ENCODE assay signal across 25 cellular contexts in the genomic region with DNA sequence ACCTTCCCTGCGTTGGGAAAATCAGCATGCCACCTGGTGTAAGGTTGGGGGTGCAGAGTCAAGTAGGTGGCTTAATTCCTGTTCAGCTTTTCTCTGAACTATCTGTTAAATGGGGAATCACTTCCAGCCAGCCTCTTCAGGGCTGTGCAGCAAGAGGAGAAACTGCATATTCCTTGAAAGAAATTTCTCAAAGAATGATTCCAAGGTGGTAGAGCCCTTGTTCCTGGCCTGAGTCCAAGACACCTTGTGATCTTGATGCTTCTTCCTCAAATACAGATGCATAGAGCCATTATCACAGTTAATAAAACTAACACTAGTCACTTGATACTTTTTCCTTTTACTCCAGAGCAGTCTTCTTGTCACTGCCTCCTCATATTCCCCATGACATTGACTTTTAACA. TPM values are rescaled to one million over a fixed set of nuclear protein-coding genes. Genes with fewer than 3 reads are reported as not detected.
DNase-seq lines count a peak whose midpoint lies in the region; ATAC-seq and TF ChIP-seq lines count a peak whose summit lies in the region.
"Had no signal": no experiment of that assay in that cellular context is flagged by ENCODE, and none has a peak within 500 bp of the region (broad histone marks: within the 10 kb centered on the region; RNA-seq: fewer than 3 reads in every experiment).

No MANE protein-coding gene starts in this region.

- H2AFZ ChIP-seq in GM23338 = no peak overlapping the region

- no peak overlapping the region for H3K4me2 ChIP-seq in GM23338

- H3K27me3 Mint-ChIP-seq in activated T-cell treated with anti-CD3 and anti-CD28 coated beads, Interleukin-2, amount 50 U/mL, for 4 hours (ENCODE audit: low read depth) = no peaks in the 10 kb centered on the region
- H3K27me3 Mint-ChIP-seq in GM23338 (ENCODE audit: insufficient read depth, low read depth, poor library complexity) (peaks cover 13% of the 10 kb centered on the region), neural crest cell (ENCODE audit: low read depth) (no peaks in the 10 kb centered on the region)
- no peaks in the 10 kb centered on the region for H3K27me3 Mint-ChIP-seq in activated CD8-positive, alpha-beta T cell treated with anti-CD3 and anti-CD28 coated beads, Interleukin-2, amount 10 ng/mL, durations not matched to agents 7 days and 5 days (ENCODE audit: low read depth)
- H3K27me3 Mint-ChIP-seq: activated B cell treated with CpG ODN at 0.5 μM for 24 hours, memory B cell, T-cell had no signal

- H3K27ac ChIP-seq in GM23338 (ENCODE audit: low read depth) = peak overlapping the region; percentile 59; the same call in 1 of the 2 replicates
- H3K27ac ChIP-seq: gastroesophageal sphincter, suprapubic skin had no signal

- H3K9me2 ChIP-seq in GM23338 (ENCODE audit: insufficient read depth) = no peaks in the 10 kb centered on the region

- H3K27ac Mint-ChIP-seq in GM23338 (no peak overlapping the region), neural crest cell (ENCODE audit: unreplicated experiment) (no peak overlapping the region)
- H3K27ac Mint-ChIP-seq in activated CD8-positive, alpha-beta T cell treated with anti-CD3 and anti-CD28 coated beads, Interleukin-2, amount 10 ng/mL, durations not matched to agents 7 days and 5 days = peak overlapping the region; percentile 21
- H3K27ac Mint-ChIP-seq: activated B cell treated with CpG ODN at 0.5 μM for 24 hours; CD8-positive, alpha-beta T cell; memory B cell; T-cell had no signal

- TF ChIP-seq CTCF in GM23338 (conservative IDR thresholded peaks at IDR 0.05; ENCODE audit: low read depth in 2 of 2) = no peak
- no peak for TF ChIP-seq CTCF in neural crest cell (conservative IDR thresholded peaks at IDR 0.05)

- H3F3A ChIP-seq in GM23338 (replicated peaks; ENCODE audit: low read depth) = peaks cover 14% of the 10 kb centered on the region

- peaks cover 67% of the 10 kb centered on the region for H3K79me2 ChIP-seq in GM23338 (replicated peaks; ENCODE audit: insufficient read depth)

- H4K20me1 ChIP-seq in GM23338 (replicated peaks; ENCODE audit: insufficient read depth) = peaks cover 42% of the 10 kb centered on the region

- peaks cover 51% of the 10 kb centered on the region for H3K36me3 ChIP-seq in GM23338 (ENCODE audit: insufficient read depth)

- H3K9me3 Mint-ChIP-seq in activated T-cell treated with anti-CD3 and anti-CD28 coated beads, Interleukin-2, amount 50 U/mL, for 4 hours = no peaks in the 10 kb centered on the region
- no peaks in the 10 kb centered on the region for H3K9me3 Mint-ChIP-seq in GM23338
- no peaks in the 10 kb centered on the region for H3K9me3 Mint-ChIP-seq in activated CD8-positive, alpha-beta T cell treated with anti-CD3 and anti-CD28 coated beads, Interleukin-2, amount 10 ng/mL, durations not matched to agents 7 days and 5 days (ENCODE audit: insufficient read depth)
- H3K9me3 Mint-ChIP-seq in neural crest cell = no peaks in the 10 kb centered on the region
- H3K9me3 Mint-ChIP-seq: activated B cell treated with CpG ODN at 0.5 μM for 24 hours; CD8-positive, alpha-beta T cell; memory B cell; T-cell had no signal

- H3K4me3 ChIP-seq in GM23338 = no peak overlapping the region
- H3K4me3 ChIP-seq: gastroesophageal sphincter, suprapubic skin had no signal

- CTCF ChIA-PET in activated CD8-positive, alpha-beta T cell treated with anti-CD3 and anti-CD28 coated beads, Interleukin-2, amount 10 ng/mL, durations not matched to agents 7 days and 5 days (lab: Charles Lee) = interaction anchor here (0.7 to 0.9 kb wide), 2 partner anchors 31 to 216 kb away, joined by 3 to 5 read pairs; no protein-coding TSS in a partner anchor

- peaks cover 14% of the 10 kb centered on the region for H3K4me1 ChIP-seq in GM23338 (ENCODE audit: insufficient read depth)

- POLR2A ChIA-PET in activated CD8-positive, alpha-beta T cell treated with anti-CD3 and anti-CD28 coated beads, Interleukin-2, amount 10 ng/mL, durations not matched to agents 7 days and 5 days (lab: Charles Lee) = interaction anchor here (0.7 to 1.4 kb wide), 3 partner anchors 10 to 13 kb away, joined by 3 to 4 read pairs (median 4); no protein-coding TSS in a partner anchor

- H3K36me3 Mint-ChIP-seq in activated T-cell treated with anti-CD3 and anti-CD28 coated beads, Interleukin-2, amount 50 U/mL, for 4 hours (ENCODE audit: insufficient read depth) = peaks cover 59% of the 10 kb centered on the region
- H3K36me3 Mint-ChIP-seq in GM23338 (ENCODE audit: low read depth) = peaks cover 89% of the 10 kb centered on the region
- H3K36me3 Mint-ChIP-seq in activated CD8-positive, alpha-beta T cell treated with anti-CD3 and anti-CD28 coated beads, Interleukin-2, amount 10 ng/mL, durations not matched to agents 7 days and 5 days (ENCODE audit: low read depth) = peaks cover 73% of the 10 kb centered on the region
- H3K36me3 Mint-ChIP-seq in neural crest cell (ENCODE audit: low read depth) = peaks cover 32% of the 10 kb centered on the region

- H3K27me3 ChIP-seq in GM23338 (ENCODE audit: insufficient read depth) = no peaks in the 10 kb centered on the region
- H3K27me3 ChIP-seq: gastroesophageal sphincter, suprapubic skin had no signal

- ATAC-seq in activated T-cell treated with anti-CD3 and anti-CD28 coated beads, Interleukin-2, amount 50 U/mL, for 4 hours = no peak
- ATAC-seq in GM23338 (no peak), GM21447 (IDR thresholded peaks at IDR 0.05; ENCODE audit: unreplicated experiment) (no peak)
- ATAC-seq in activated CD8-positive, alpha-beta T cell treated with anti-CD3 and anti-CD28 coated beads, Interleukin-2, amount 10 ng/mL, durations not matched to agents 7 days and 5 days = no peak
- ATAC-seq: CD8-positive, alpha-beta T cell; gastroesophageal sphincter; T-cell had no signal

- peaks cover 46% of the 10 kb centered on the region for H3K4me1 Mint-ChIP-seq in activated T-cell treated with anti-CD3 and anti-CD28 coated beads, Interleukin-2, amount 50 U/mL, for 4 hours (ENCODE audit: low read depth)
- H3K4me1 Mint-ChIP-seq in GM23338 = peaks cover 30% of the 10 kb centered on the region
- H3K4me1 Mint-ChIP-seq in activated CD8-positive, alpha-beta T cell treated with anti-CD3 and anti-CD28 coated beads, Interleukin-2, amount 10 ng/mL, durations not matched to agents 7 days and 5 days (ENCODE audit: low read depth) = peaks cover 56% of the 10 kb centered on the region
- H3K4me1 Mint-ChIP-seq in neural crest cell = peaks cover 37% of the 10 kb centered on the region

- DNase-seq in activated T-cell treated with anti-CD3 and anti-CD28 coated beads, Interleukin-2, amount 50 U/mL, for 4 hours = no peak
- DNase-seq in activated T-cell treated with anti-CD3 and anti-CD28 coated beads for 4 hours (no peak), GM23338 (ENCODE audit: low spot score) (no peak), neural crest cell (ENCODE audit: low read depth, low spot score) (no peak), NOMO-1 (lab: John Stamatoyannopoulos, UW; ENCODE audit: unreplicated experiment in 2 of 2) (no peak), hepatic stellate cell (ENCODE audit: low spot score) (no peak)
- DNase-seq in activated CD8-positive, alpha-beta T cell treated with anti-CD3 and anti-CD28 coated beads, Interleukin-2, amount 10 ng/mL, durations not matched to agents 7 days and 5 days = no peak
- DNase-seq: activated B cell treated with CpG ODN at 0.5 μM for 24 hours; amniotic stem cell; caudate nucleus; CD8-positive, alpha-beta T cell; erythroblast; kidney glomerular epithelial cell; NCI-H1436 treated with DMSO at 0.1 percent for 48 hours; NCI-H69; SHP77; stimulated activated CD4-positive, alpha-beta T cell treated with anti-CD3 and anti-CD28 coated beads, Interleukin-4, amount 100 ng/mL, for 1 hour; T-cell had no signal

- peak overlapping the region; percentile 59 for H3K4me3 Mint-ChIP-seq in activated T-cell treated with anti-CD3 and anti-CD28 coated beads, Interleukin-2, amount 50 U/mL, for 4 hours
- H3K4me3 Mint-ChIP-seq in GM23338 (no peak overlapping the region; the same call in 2 of the 3 replicates), neural crest cell (peak overlapping the region; percentile 24)
- no peak overlapping the region for H3K4me3 Mint-ChIP-seq in activated CD8-positive, alpha-beta T cell treated with anti-CD3 and anti-CD28 coated beads, Interleukin-2, amount 10 ng/mL, durations not matched to agents 7 days and 5 days
- H3K4me3 Mint-ChIP-seq: activated B cell treated with CpG ODN at 0.5 μM for 24 hours; CD8-positive, alpha-beta T cell; memory B cell; T-cell had no signal

RNA-seq across cellular contexts. Expression of a gene that starts 5.2 kb away (rescaled TPM):
- total RNA-seq in activated T-cell treated with anti-CD3 and anti-CD28 coated beads, Interleukin-2, amount 50 U/mL, for 4 hours = 10 to 100 TPM; 80.7 to 86.6 (median 86.0) TPM
- total RNA-seq in GM23338 (2014; rRNA removed; shearing (Covaris generic)) = 45.2 and 52.1 TPM in 2 replicates
- 13.2 and 15.2 TPM in 2 replicates for polyA plus RNA-seq in GM23338 (2016; fragmentation: Nextera tagmentation; extraction: Ambion mirVana)
- 10 to 100 TPM; 79.7 to 79.8 TPM for total RNA-seq in activated CD8-positive, alpha-beta T cell treated with anti-CD3 and anti-CD28 coated beads, Interleukin-2, amount 10 ng/mL, durations not matched to agents 7 days and 5 days
- total RNA-seq in neural crest cell = 70.3 and 70.7 TPM in 2 replicates

RNA-seq across cellular contexts. Expression of a gene that starts 15.8 kb away (rescaled TPM):
- total RNA-seq in activated T-cell treated with anti-CD3 and anti-CD28 coated beads, Interleukin-2, amount 50 U/mL, for 4 hours = 10 to 100 TPM in 1 of 3 donors, 1 to 10 TPM in 2; 6.7 to 10.0 (median 7.8) TPM
- 8.6 and 8.7 TPM in 2 replicates for total RNA-seq in GM23338 (2014; rRNA removed; shearing (Covaris generic))
- polyA plus RNA-seq in GM23338 (2016; fragmentation: Nextera tagmentation; extraction: Ambion mirVana) = 35.2 and 39.7 TPM in 2 replicates
- 10 to 100 TPM; 71.4 to 72.8 TPM for total RNA-seq in activated CD8-positive, alpha-beta T cell treated with anti-CD3 and anti-CD28 coated beads, Interleukin-2, amount 10 ng/mL, durations not matched to agents 7 days and 5 days
- 16.7 and 21.2 TPM in 2 replicates for total RNA-seq in neural crest cell

RNA-seq across cellular contexts. Expression of a gene that starts 20.8 kb away (rescaled TPM):
- total RNA-seq in activated T-cell treated with anti-CD3 and anti-CD28 coated beads, Interleukin-2, amount 50 U/mL, for 4 hours = 1 to 10 TPM; 2.2 to 3.0 (median 2.9) TPM
- total RNA-seq in GM23338 (2014; rRNA removed; shearing (Covaris generic)) = 3.5 and 3.8 TPM in 2 replicates
- polyA plus RNA-seq in GM23338 (2016; fragmentation: Nextera tagmentation; extraction: Ambion mirVana) = 1.7 and 2.5 TPM in 2 replicates
- 1 to 10 TPM; 6.1 to 6.3 TPM for total RNA-seq in activated CD8-positive, alpha-beta T cell treated with anti-CD3 and anti-CD28 coated beads, Interleukin-2, amount 10 ng/mL, durations not matched to agents 7 days and 5 days
- 7.3 and 7.8 TPM in 2 replicates for total RNA-seq in neural crest cell

RNA-seq across cellular contexts. Expression of a gene that starts 24.2 kb away (rescaled TPM):
- not detected for total RNA-seq in activated T-cell treated with anti-CD3 and anti-CD28 coated beads, Interleukin-2, amount 50 U/mL, for 4 hours
- not detected in 2 replicates for total RNA-seq in GM23338 (2014; rRNA removed; shearing (Covaris generic))
- polyA plus RNA-seq in GM23338 (2016; fragmentation: Nextera tagmentation; extraction: Ambion mirVana) = 0.21 and 0.42 TPM in 2 replicates
- total RNA-seq in activated CD8-positive, alpha-beta T cell treated with anti-CD3 and anti-CD28 coated beads, Interleukin-2, amount 10 ng/mL, durations not matched to agents 7 days and 5 days = not detected
- total RNA-seq in neural crest cell = not detected in 2 replicates
- total RNA-seq: activated B cell treated with CpG ODN at 0.5 μM for 24 hours; CD8-positive, alpha-beta T cell; gastroesophageal sphincter; MCF 10A; posterior vena cava; skeletal muscle tissue; suprapubic skin had no signal

RNA-seq across cellular contexts. Expression of a gene that starts 37.5 kb away (rescaled TPM):
- total RNA-seq in activated T-cell treated with anti-CD3 and anti-CD28 coated beads, Interleukin-2, amount 50 U/mL, for 4 hours = 1 to 10 TPM; 8.0 to 9.2 (median 8.2) TPM
- total RNA-seq in GM23338 (2014; rRNA removed; shearing (Covaris generic)) = 4.7 and 7.7 TPM in 2 replicates
- 8.1 and 8.2 TPM in 2 replicates for polyA plus RNA-seq in GM23338 (2016; fragmentation: Nextera tagmentation; extraction: Ambion mirVana)
- total RNA-seq in activated CD8-positive, alpha-beta T cell treated with anti-CD3 and anti-CD28 coated beads, Interleukin-2, amount 10 ng/mL, durations not matched to agents 7 days and 5 days = 10 to 100 TPM; 10.6 TPM
- 21.3 and 22.5 TPM in 2 replicates for total RNA-seq in neural crest cell

Comparison
In these comparisons a context has a peak if more than half of its experiments do, and no peak if none do; other contexts are left out.
1. H3K4me3 Mint-ChIP-seq: peak in activated T-cell treated with anti-CD3 and anti-CD28 coated beads, Interleukin-2, amount 50 U/mL, for 4 hours (single experiment) and neural crest cell (single experiment); none in GM23338 (single experiment) and activated CD8-positive, alpha-beta T cell treated with anti-CD3 and anti-CD28 coated beads, Interleukin-2, amount 10 ng/mL, durations not matched to agents 7 days and 5 days (single experiment).